In the genomic region with DNA sequence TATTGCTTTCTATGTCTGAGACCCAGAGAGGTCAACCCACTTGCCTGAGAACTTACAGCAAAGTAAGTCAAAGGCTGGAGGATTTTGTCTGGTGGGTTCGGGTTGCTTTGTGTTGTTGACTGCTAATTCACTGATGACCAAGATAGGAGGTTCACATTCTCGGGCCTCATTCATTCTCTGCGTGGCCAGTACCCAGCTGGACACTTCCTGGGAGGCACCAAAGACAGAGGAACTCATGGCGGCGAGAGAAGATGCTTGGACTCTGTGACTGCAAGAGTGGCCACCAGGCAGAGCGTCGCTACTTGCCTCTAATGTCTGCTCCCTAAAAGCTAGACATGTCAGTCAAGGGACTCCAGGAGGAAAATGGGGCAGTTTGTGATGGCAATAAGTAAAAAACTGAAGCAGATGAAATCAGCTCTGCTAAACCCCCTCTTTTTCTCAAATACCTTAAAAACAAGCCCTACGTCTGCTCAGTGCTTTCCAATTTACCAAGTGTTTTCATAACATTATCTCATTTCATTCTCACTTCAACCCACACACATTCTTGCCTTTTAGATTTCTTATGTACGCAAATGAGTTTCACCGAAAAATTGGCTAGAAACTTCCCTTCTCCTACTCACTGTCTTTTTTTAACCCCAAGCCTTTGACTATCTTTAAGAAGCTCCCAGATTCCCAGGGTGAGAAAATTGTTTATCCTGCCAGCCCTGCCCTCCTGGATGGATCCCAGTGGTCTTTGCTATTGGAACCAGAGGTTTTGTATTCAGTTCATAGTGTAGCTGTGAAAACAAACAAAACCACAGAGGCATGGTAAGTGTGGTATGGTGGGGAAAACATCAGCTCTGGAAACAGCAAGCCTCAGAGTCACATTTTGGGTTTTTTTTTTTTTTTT, we compare ENCODE assay signal across 10 cellular contexts. TPM values are rescaled to one million over a fixed set of nuclear protein-coding genes. Genes with fewer than 3 reads are reported as not detected.
DNase-seq lines count a peak whose midpoint lies in the region; ATAC-seq and TF ChIP-seq lines count a peak whose summit lies in the region.
"Had no signal": no experiment of that assay in that cellular context is flagged by ENCODE, and none has a peak within 500 bp of the region (broad histone marks: within the 10 kb centered on the region; RNA-seq: fewer than 3 reads in every experiment).

No MANE protein-coding gene starts in this region.

- H3K4me1 Mint-ChIP-seq in activated CD4-positive, alpha-beta T cell treated with anti-CD3 and anti-CD28 coated beads, Interleukin-2, amount 10 ng/mL, durations not matched to agents 24 days and 14 days: peaks cover 69% of the 10 kb centered on the region

- H3K9me3 Mint-ChIP-seq in activated CD4-positive, alpha-beta T cell treated with anti-CD3 and anti-CD28 coated beads, Interleukin-2, amount 10 ng/mL, durations not matched to agents 24 days and 14 days: no peaks in the 10 kb centered on the region

- H2AFZ ChIP-seq in hepatocyte: no peak overlapping the region

- no peaks in the 10 kb centered on the region for H3K9me2 ChIP-seq in hepatocyte (replicated peaks; ENCODE audit: insufficient read depth)

- intact Hi-C loops in activated CD4-positive, alpha-beta T cell treated with anti-CD3 and anti-CD28 coated beads, Interleukin-2, amount 10 ng/mL, durations not matched to agents 24 days and 14 days (cut with micrococcal nuclease): loop anchor here (1.0 to 5.0 kb wide), 8 partner anchors 8 to 1096 kb away; no protein-coding TSS in a partner anchor
- intact Hi-C loops in testis (cut with DNase I; ENCODE audit: low total_unique reads): no loop called here

- H3K9me3 ChIP-seq in SJSA1 (replicated peaks) (no peaks in the 10 kb centered on the region), hepatocyte (ENCODE audit: low read depth) (no peaks in the 10 kb centered on the region), testis (no peaks in the 10 kb centered on the region)

- no peaks in the 10 kb centered on the region for H3K27me3 Mint-ChIP-seq in activated CD4-positive, alpha-beta T cell treated with anti-CD3 and anti-CD28 coated beads, Interleukin-2, amount 10 ng/mL, durations not matched to agents 24 days and 14 days

- peak; percentile 78 for DNase-seq in activated CD4-positive, alpha-beta T cell treated with anti-CD3 and anti-CD28 coated beads, Interleukin-2, amount 10 ng/mL, durations not matched to agents 24 days and 14 days
- no peak for DNase-seq in activated CD4-positive, alpha-beta T cell treated with anti-CD3 and anti-CD28 coated beads, Interleukin-2, amount 50 U/mL, for 1 hour
- DNase-seq in SJSA1 (ENCODE audit: low read depth in 1 of 2, low spot score in 2 of 2) (peak; percentile 53 to 74), hepatocyte (ENCODE audit: low spot score) (no peak), testis (no peak), substantia nigra (lab: John Stamatoyannopoulos, UW) (no peak), NCI-H2227 treated with DMSO at 0.1 percent for 48 hours (lab: John Stamatoyannopoulos, UW) (no peak)
- DNase-seq: dorsolateral prefrontal cortex, SHP77 had no signal

- H3K4me2 ChIP-seq in hepatocyte: peak overlapping the region; percentile 68

- H3K27me3 ChIP-seq in SJSA1 (replicated peaks) (no peaks in the 10 kb centered on the region), hepatocyte (no peaks in the 10 kb centered on the region), testis (no peaks in the 10 kb centered on the region)

- WGBS in hepatocyte (ENCODE audit: low lambda C conversion rate, missing lambda C conversion rate): 78% methylated on average over 10 of the region's 10 CpGs
- WGBS in testis, 2 donors: 53 to 59% methylated on average over 10 of the region's 10 CpGs

- H3K27ac ChIP-seq in SJSA1 (peak overlapping the region; percentile 36), hepatocyte (peak overlapping the region; percentile 91), testis (peak overlapping the region; percentile 68 to 70), substantia nigra (ENCODE audit: low read depth, low read length, poor library complexity, severe bottlenecking) (no peak overlapping the region)

- no peaks in the 10 kb centered on the region for H3K36me3 Mint-ChIP-seq in activated CD4-positive, alpha-beta T cell treated with anti-CD3 and anti-CD28 coated beads, Interleukin-2, amount 10 ng/mL, durations not matched to agents 24 days and 14 days (ENCODE audit: low read depth)

- peak overlapping the region; percentile 98 for H3K27ac Mint-ChIP-seq in activated CD4-positive, alpha-beta T cell treated with anti-CD3 and anti-CD28 coated beads, Interleukin-2, amount 10 ng/mL, durations not matched to agents 24 days and 14 days

- H3K4me3 Mint-ChIP-seq in activated CD4-positive, alpha-beta T cell treated with anti-CD3 and anti-CD28 coated beads, Interleukin-2, amount 10 ng/mL, durations not matched to agents 24 days and 14 days: peak overlapping the region; percentile 89

- H3K79me2 ChIP-seq in hepatocyte: no peaks in the 10 kb centered on the region

- H4K20me1 ChIP-seq in hepatocyte (ENCODE audit: insufficient read depth, poor library complexity, severe bottlenecking): no peaks in the 10 kb centered on the region

- ATAC-seq in GM21447 (IDR thresholded peaks at IDR 0.05; ENCODE audit: unreplicated experiment): no peak

- TF ChIP-seq CTCF in hepatocyte (IDR thresholded peaks at IDR 0.05; ENCODE audit: poor library complexity): no peak
- no peak for TF ChIP-seq CTCF in testis (IDR thresholded peaks at IDR 0.05)

- no peak for TF ChIP-seq POLR2A in testis (IDR thresholded peaks at IDR 0.05)

- H3K4me1 ChIP-seq in SJSA1 (replicated peaks) (peaks cover 34% of the 10 kb centered on the region), hepatocyte (ENCODE audit: insufficient read depth) (peaks cover 6% of the 10 kb centered on the region), testis (peaks cover 21% of the 10 kb centered on the region)

- no peak overlapping the region for H3K4me3 ChIP-seq in SJSA1
- H3K4me3 ChIP-seq in hepatocyte: no peak overlapping the region
- no peak overlapping the region for H3K4me3 ChIP-seq in testis

- H3K36me3 ChIP-seq in SJSA1 (0 out of 2 replicates have a peak, but pooled peaks cover under 1% of the 10 kb centered on the region), hepatocyte (replicated peaks; ENCODE audit: insufficient read depth, low read depth) (no peaks in the 10 kb centered on the region), testis (ENCODE audit: low read depth, missing control alignments) (no peaks in the 10 kb centered on the region)

RNA-seq across cellular contexts. Expression of gene LBH, which starts 4.9 kb away (rescaled TPM):
- total RNA-seq in activated CD4-positive, alpha-beta T cell treated with anti-CD3 and anti-CD28 coated beads, Interleukin-2, amount 10 ng/mL, durations not matched to agents 24 days and 14 days: 176 and 184 TPM in 2 replicates
- 163 and 186 TPM in 2 replicates for total RNA-seq in SJSA1 (2014; rRNA removed; shearing (Covaris generic))
- 75.9 and 98.3 TPM in 2 replicates for total RNA-seq in hepatocyte
- polyA plus RNA-seq in hepatocyte: 54.1 and 54.2 TPM in 2 replicates
- 10 to 100 TPM; 23.9 to 32.1 TPM for total RNA-seq in testis
- polyA plus RNA-seq in testis (ENCODE audit: insufficient read depth, low read depth, low replicate concordance): 25.7 TPM

Comparison
In these comparisons a context has a peak if more than half of its experiments do, and no peak if none do; other contexts are left out.
1. DNase-seq: peak in activated CD4-positive, alpha-beta T cell treated with anti-CD3 and anti-CD28 coated beads, Interleukin-2, amount 10 ng/mL, durations not matched to agents 24 days and 14 days (single experiment) and SJSA1 (2 of 2); none in activated CD4-positive, alpha-beta T cell treated with anti-CD3 and anti-CD28 coated beads, Interleukin-2, amount 50 U/mL, for 1 hour (single experiment), hepatocyte (single experiment), testis (single experiment), substantia nigra (0 of 49) and NCI-H2227 treated with DMSO at 0.1 percent for 48 hours (single experiment).